ENCODE assay signal across 8 cellular contexts in genomic region chr9:73153793-73154227, GRCh38. TPM values are rescaled to one million over a fixed set of nuclear protein-coding genes. Genes with fewer than 3 reads are reported as not detected.
DNase-seq lines count a peak whose midpoint lies in the region; ATAC-seq and TF ChIP-seq lines count a peak whose summit lies in the region.

No MANE protein-coding gene starts in this region.

- H2BK12ac ChIP-seq in H9 (ENCODE audit: insufficient read length, low read depth, low read length): no peak overlapping the region

- H3K4me1 Mint-ChIP-seq in H9: peaks cover 42 to 46% of the 10 kb centered on the region in 2 experiments

- H3K27me3 ChIP-seq in H9 (ENCODE audit: insufficient read depth, low read length) (no peaks in the 10 kb centered on the region), gastrocnemius medialis (no peaks in the 10 kb centered on the region)

- TF ChIP-seq CTCF in H9 (conservative IDR thresholded peaks at IDR 0.05): no peak
- TF ChIP-seq CTCF in fibroblast of pulmonary artery (IDR thresholded peaks at IDR 0.05; ENCODE audit: low read length, missing control alignments): no peak
- no peak for TF ChIP-seq CTCF in gastrocnemius medialis (IDR thresholded peaks at IDR 0.05 in 4 of 5, conservative IDR thresholded peaks at IDR 0.05 in 1 of 5)

- intact Hi-C loops in gastrocnemius medialis (cut with DNase I; ENCODE audit: low total_unique reads): no loop called here

- H4K91ac ChIP-seq in H9 (ENCODE audit: insufficient read length, low read depth, low read length): no peak overlapping the region

- no peaks in the 10 kb centered on the region for H3K23me2 ChIP-seq in H9 (ENCODE audit: insufficient read length, low read depth, low read length, poor library complexity, severe bottlenecking)

- H2BK5ac ChIP-seq in H9 (ENCODE audit: insufficient read length, low read length): no peak overlapping the region

- H3K27ac ChIP-seq in H9 (ENCODE audit: insufficient read length, low read depth, low read length): no peak overlapping the region
- H3K27ac ChIP-seq in gastrocnemius medialis: peak overlapping the region; percentile 44 to 68 (median 66)

- no peak overlapping the region for H3T11ph ChIP-seq in H9 (ENCODE audit: low read length)

- no peak overlapping the region for H3K18ac ChIP-seq in H9 (ENCODE audit: insufficient read length, low read depth, low read length)

- peak in 1 of 2 donors; percentile 20 for ATAC-seq in gastrocnemius medialis
- ATAC-seq in GM18870 (IDR thresholded peaks at IDR 0.05; ENCODE audit: unreplicated experiment): no peak
- no peak for ATAC-seq in HG02885 (IDR thresholded peaks at IDR 0.05; ENCODE audit: poor library complexity, unreplicated experiment)

- no peaks in the 10 kb centered on the region for H3K79me2 ChIP-seq in H9 (ENCODE audit: insufficient read depth, low read length)

- H2AK5ac ChIP-seq in H9 (ENCODE audit: insufficient read length, low read length): no peak overlapping the region

- H2BK15ac ChIP-seq in H9 (ENCODE audit: low read depth, low read length): no peak overlapping the region

- no peaks in the 10 kb centered on the region for H3K27me3 Mint-ChIP-seq in H9 (ENCODE audit: low read depth)

- H3K4me3 Mint-ChIP-seq in H9: no peak overlapping the region

- no peak overlapping the region for H2BK20ac ChIP-seq in H9 (ENCODE audit: low read depth, low read length, poor library complexity, severe bottlenecking)

- H3K36me3 Mint-ChIP-seq in H9 (ENCODE audit: insufficient read depth in 1 of 3, low read depth in 3 of 3): no peaks in the 10 kb centered on the region

- WGBS in H9 (ENCODE audit: extremely low coverage, insufficient read length, low lambda C conversion rate): no CpG with 5 or more reads among the region's 4 CpGs

- H4K8ac ChIP-seq in H9 (replicated peaks; ENCODE audit: insufficient read length, low read depth, low read length): no peak overlapping the region

- no peaks in the 10 kb centered on the region for H4K20me1 ChIP-seq in H9 (ENCODE audit: control insufficient read depth, insufficient read depth, insufficient read length)

- H3K27ac Mint-ChIP-seq in H9: peak overlapping the region; percentile 34 to 76 (median 49); a peak in 4 of 7 replicates

- H3K4me2 ChIP-seq in H9 (ENCODE audit: insufficient read depth, insufficient read length, low read length): no peak overlapping the region

- no peak overlapping the region for H3K4ac ChIP-seq in H9 (ENCODE audit: low read depth, low read length)

- no peak for DNase-seq in H9
- DNase-seq in SKM-1 treated with dmso at 0.1 percent for 144 hours (lab: John Stamatoyannopoulos, UW; ENCODE audit: unreplicated experiment): peak; percentile 17
- DNase-seq in fibroblast of pulmonary artery (ENCODE audit: low read depth): no peak
- DNase-seq in gastrocnemius medialis: no peak
- DNase-seq in NCI-H1048 (lab: John Stamatoyannopoulos, UW): no peak
- no peak for DNase-seq in COR-L47 (lab: John Stamatoyannopoulos, UW)

- H3K9me3 ChIP-seq in H9 (ENCODE audit: control insufficient read depth, low read depth, low read length) (no peaks in the 10 kb centered on the region), gastrocnemius medialis (no peaks in the 10 kb centered on the region)

- TF ChIP-seq POLR2A in gastrocnemius medialis (IDR thresholded peaks at IDR 0.05): no peak

- no peaks in the 10 kb centered on the region for H3K79me1 ChIP-seq in H9 (ENCODE audit: insufficient read depth, low read depth, low read length, poor library complexity, severe bottlenecking)

- H4K5ac ChIP-seq in H9 (ENCODE audit: insufficient read length, low read depth, low read length): no peak overlapping the region

- no peak overlapping the region for H3K9ac ChIP-seq in H9 (ENCODE audit: extremely low read depth, insufficient read length, low read length)

- H2AFZ ChIP-seq in H9 (ENCODE audit: low read length): no peak overlapping the region

- H3K23ac ChIP-seq in H9 (ENCODE audit: insufficient read length, low read depth, low read length): no peak overlapping the region

- H3K4me1 ChIP-seq in H9 (ENCODE audit: insufficient read depth, low read length) (no peaks in the 10 kb centered on the region; the same call in 1 of the 2 replicates), gastrocnemius medialis (peaks cover 17 to 27% of the 10 kb centered on the region in 2 donors)

- H3K4me3 ChIP-seq in fibroblast of pulmonary artery (replicated peaks; ENCODE audit: low read depth, low read length) (peak overlapping the region; percentile 69), gastrocnemius medialis (peak overlapping the region; percentile 46 to 55 (median 51))

- in situ Hi-C loops in gastrocnemius medialis (cut with MboI; ENCODE audit: low sequenced_read_pairs in 4 of 4): no loop called here

- H3K14ac ChIP-seq in H9 (ENCODE audit: insufficient read depth, low read length): no peak overlapping the region

- H3K36me3 ChIP-seq in gastrocnemius medialis: no peaks in the 10 kb centered on the region

- H2BK120ac ChIP-seq in H9 (ENCODE audit: low read depth, low read length, poor library complexity, severe bottlenecking): no peak overlapping the region

- no peak overlapping the region for H3K56ac ChIP-seq in H9 (ENCODE audit: insufficient read length, low read depth, low read length)

- H3K9me3 Mint-ChIP-seq in H9: no peaks in the 10 kb centered on the region; a peak in 1 of 5 replicates

RNA-seq across cellular contexts. Expression of gene ANXA1, which starts 2.1 kb away (rescaled TPM):
- total RNA-seq in H9 (2021) (3.5 and 3.6 TPM in 2 replicates), gastrocnemius medialis (10 to 100 TPM; 22.2 to 41.7 (median 31.1) TPM)
